In genomic region chr18:50877545-50878265, GRCh38 we compare ENCODE assay signal across 9 cellular contexts. TPM values are rescaled to one million over a fixed set of nuclear protein-coding genes. Genes with fewer than 3 reads are reported as not detected.
A peak's percentile ranks its signal among the peaks of the same experiment; 100 is the strongest.
DNase-seq lines count a peak whose midpoint lies in the region; ATAC-seq and TF ChIP-seq lines count a peak whose summit lies in the region.
"Had no signal": no experiment of that assay in that cellular context is flagged by ENCODE, and none has a peak within 500 bp of the region (broad histone marks: within the 10 kb centered on the region; RNA-seq: fewer than 3 reads in every experiment).

No MANE protein-coding gene starts in this region.

- H3K79me2 ChIP-seq in SK-N-SH (ENCODE audit: insufficient read depth) (peaks cover 34% of the 10 kb centered on the region), hepatocyte (peaks cover 31% of the 10 kb centered on the region)

- peak overlapping the region; percentile 84; the same call in 1 of the 2 replicates for H3K9ac ChIP-seq in SK-N-SH

- no peaks in the 10 kb centered on the region for H3K36me3 ChIP-seq in SK-N-SH (replicated peaks in 1 of 2; ENCODE audit: control insufficient read depth in 1 of 2, insufficient read depth in 2 of 2, low read length in 1 of 2)
- H3K36me3 ChIP-seq in WERI-Rb-1: no peaks in the 10 kb centered on the region; the same call in 1 of the 2 replicates
- H3K36me3 ChIP-seq in hepatocyte (replicated peaks; ENCODE audit: insufficient read depth, low read depth): no peaks in the 10 kb centered on the region

- peak overlapping the region; percentile 99 for H3K27ac Mint-ChIP-seq in stimulated activated naive CD8-positive, alpha-beta T cell treated with anti-CD3 and anti-CD28 coated beads, Interleukin-15, amount 100 ng/mL, for 72 hours

- ATAC-seq in SK-N-SH treated with all-trans-retinoic acid at 6 μM for 48 hours (no peak), GM21360 (IDR thresholded peaks at IDR 0.05; ENCODE audit: unreplicated experiment) (no peak), HG03139 (IDR thresholded peaks at IDR 0.05; ENCODE audit: unreplicated experiment) (no peak)
- ATAC-seq in stimulated activated naive CD8-positive, alpha-beta T cell treated with anti-CD3 and anti-CD28 coated beads, Interleukin-15, amount 100 ng/mL, for 72 hours: no peak

- no peak for TF ChIP-seq RAD21 in SK-N-SH (IDR thresholded peaks at IDR 0.05; ENCODE audit: low read length)

- H3K4me1 Mint-ChIP-seq in stimulated activated naive CD8-positive, alpha-beta T cell treated with anti-CD3 and anti-CD28 coated beads, Interleukin-15, amount 100 ng/mL, for 72 hours: peaks cover 14% of the 10 kb centered on the region

- H4K20me1 ChIP-seq in SK-N-SH (ENCODE audit: insufficient read depth) (peaks cover 9% of the 10 kb centered on the region; the same call in 1 of the 2 replicates), hepatocyte (ENCODE audit: insufficient read depth, poor library complexity, severe bottlenecking) (no peaks in the 10 kb centered on the region)

- POLR2A ChIA-PET in SK-N-SH (lab: Yijun Ruan, JAX): interaction anchor here (0.6 to 1.4 kb wide), 2 partner anchors 58 to 90 kb away, joined by 4 to 14 read pairs; partner anchors contain the start of gene ELAC1

- DNase-seq in SK-N-SH: no peak
- no peak for DNase-seq in WERI-Rb-1
- no peak for DNase-seq in hepatocyte (ENCODE audit: low spot score)
- DNase-seq in stimulated activated naive CD8-positive, alpha-beta T cell treated with anti-CD3 and anti-CD28 coated beads, Interleukin-15, amount 100 ng/mL, for 72 hours: no peak
- DNase-seq in activated CD4-positive, CD25-positive, alpha-beta regulatory T cell treated with anti-CD3 and anti-CD28 coated beads, Interleukin-2, amount 50 U/mL, for 72 hours: no peak

- H2AFZ ChIP-seq in SK-N-SH (ENCODE audit: low read depth): peak overlapping the region; percentile 93
- H2AFZ ChIP-seq in hepatocyte: peak overlapping the region; percentile 95

- H3K4me1 ChIP-seq in SK-N-SH (ENCODE audit: control insufficient read depth in 1 of 2, insufficient read depth in 2 of 2, low read depth in 1 of 2, low read length in 1 of 2) (peaks cover 0 to 3% of the 10 kb centered on the region in 2 experiments; a peak in 1 of 4 replicates), hepatocyte (ENCODE audit: insufficient read depth) (peaks cover 17% of the 10 kb centered on the region)

- H3K9me3 ChIP-seq in SK-N-SH (no peaks in the 10 kb centered on the region), WERI-Rb-1 (ENCODE audit: severe bottlenecking) (no peaks in the 10 kb centered on the region), hepatocyte (ENCODE audit: low read depth) (no peaks in the 10 kb centered on the region)

- no peak for TF ChIP-seq CTCF in SK-N-SH (IDR thresholded peaks at IDR 0.05)
- no peak for TF ChIP-seq CTCF in WERI-Rb-1 (IDR thresholded peaks at IDR 0.05; ENCODE audit: low read depth, low read length)
- no peak for TF ChIP-seq CTCF in hepatocyte (IDR thresholded peaks at IDR 0.05; ENCODE audit: poor library complexity)

- 87% methylated on average over 8 of the region's 8 CpGs for WGBS in SK-N-SH (ENCODE audit: low lambda C conversion rate)
- WGBS in hepatocyte (ENCODE audit: low lambda C conversion rate, missing lambda C conversion rate): 85% methylated on average over 8 of the region's 8 CpGs

- peaks cover 10% of the 10 kb centered on the region for H3F3A ChIP-seq in SK-N-SH (replicated peaks; ENCODE audit: insufficient read depth)

- TF ChIP-seq EP300 in SK-N-SH (IDR thresholded peaks at IDR 0.05; ENCODE audit: borderline replicate concordance in 1 of 2, low read depth in 1 of 2, low read length in 1 of 2): no peak

- peak overlapping the region; percentile 95 for H3K4me3 Mint-ChIP-seq in stimulated activated naive CD8-positive, alpha-beta T cell treated with anti-CD3 and anti-CD28 coated beads, Interleukin-15, amount 100 ng/mL, for 72 hours

- peak overlapping the region; percentile 90 for H3K4me2 ChIP-seq in SK-N-SH
- peak overlapping the region; percentile 79 for H3K4me2 ChIP-seq in hepatocyte

- H3K9me2 ChIP-seq in SK-N-SH: no peaks in the 10 kb centered on the region
- H3K9me2 ChIP-seq in hepatocyte (replicated peaks; ENCODE audit: insufficient read depth): no peaks in the 10 kb centered on the region

- no peaks in the 10 kb centered on the region for H3K9me3 Mint-ChIP-seq in stimulated activated naive CD8-positive, alpha-beta T cell treated with anti-CD3 and anti-CD28 coated beads, Interleukin-15, amount 100 ng/mL, for 72 hours

- H3K27me3 Mint-ChIP-seq in stimulated activated naive CD8-positive, alpha-beta T cell treated with anti-CD3 and anti-CD28 coated beads, Interleukin-15, amount 100 ng/mL, for 72 hours: peaks cover 6% of the 10 kb centered on the region

- H3K4me3 ChIP-seq in SK-N-SH (ENCODE audit: low read depth in 2 of 2, low read length in 1 of 2) (peak overlapping the region; percentile 73 to 89), WERI-Rb-1 (ENCODE audit: low read depth, low read length) (peak overlapping the region; percentile 77), hepatocyte (peak overlapping the region; percentile 85)

- CTCF ChIA-PET in SK-N-SH (lab: Yijun Ruan, JAX): interaction anchor here (1.6 kb wide), 1 partner anchor 58 kb away, joined by 6 read pairs; the partner anchor contains the start of gene MRO

- H3K27ac ChIP-seq in SK-N-SH (ENCODE audit: low read depth in 2 of 2, low read length in 1 of 2) (peak overlapping the region; percentile 79 to 89), WERI-Rb-1 (no peak overlapping the region), hepatocyte (peak overlapping the region; percentile 95)

- H3K27me3 ChIP-seq in SK-N-SH (ENCODE audit: insufficient read depth) (no peaks in the 10 kb centered on the region), WERI-Rb-1 (ENCODE audit: insufficient read depth, low read depth, severe bottlenecking) (no peaks in the 10 kb centered on the region), hepatocyte (no peaks in the 10 kb centered on the region)

TF ChIP-seq in SK-N-SH, 30 proteins besides CTCF, POLR2A, EP300 and RAD21:
- TF ChIP-seq GABPA (IDR thresholded peaks at IDR 0.05; ENCODE audit: low read depth) (no peak), RXRA (IDR thresholded peaks at IDR 0.05; ENCODE audit: borderline replicate concordance, low read depth) (no peak), FOXJ3 (CRISPR knock-in tag; IDR thresholded peaks at IDR 0.05) (no peak), EZH2phosphoT487 (IDR thresholded peaks at IDR 0.05; ENCODE audit: borderline replicate concordance, low read depth) (no peak), CHD2 (IDR thresholded peaks at IDR 0.05; ENCODE audit: low read length, partially characterized antibody) (no peak), SIN3A (IDR thresholded peaks at IDR 0.05; ENCODE audit: borderline replicate concordance, low read depth, low read length) (no peak)

TF ChIP-seq in SK-N-SH treated with all-trans-retinoic acid at 6 μM for 48 hours, 23 proteins besides CTCF, POLR2A, EP300 and RAD21 (continues in another document):
- TF ChIP-seq, protein P1, sequence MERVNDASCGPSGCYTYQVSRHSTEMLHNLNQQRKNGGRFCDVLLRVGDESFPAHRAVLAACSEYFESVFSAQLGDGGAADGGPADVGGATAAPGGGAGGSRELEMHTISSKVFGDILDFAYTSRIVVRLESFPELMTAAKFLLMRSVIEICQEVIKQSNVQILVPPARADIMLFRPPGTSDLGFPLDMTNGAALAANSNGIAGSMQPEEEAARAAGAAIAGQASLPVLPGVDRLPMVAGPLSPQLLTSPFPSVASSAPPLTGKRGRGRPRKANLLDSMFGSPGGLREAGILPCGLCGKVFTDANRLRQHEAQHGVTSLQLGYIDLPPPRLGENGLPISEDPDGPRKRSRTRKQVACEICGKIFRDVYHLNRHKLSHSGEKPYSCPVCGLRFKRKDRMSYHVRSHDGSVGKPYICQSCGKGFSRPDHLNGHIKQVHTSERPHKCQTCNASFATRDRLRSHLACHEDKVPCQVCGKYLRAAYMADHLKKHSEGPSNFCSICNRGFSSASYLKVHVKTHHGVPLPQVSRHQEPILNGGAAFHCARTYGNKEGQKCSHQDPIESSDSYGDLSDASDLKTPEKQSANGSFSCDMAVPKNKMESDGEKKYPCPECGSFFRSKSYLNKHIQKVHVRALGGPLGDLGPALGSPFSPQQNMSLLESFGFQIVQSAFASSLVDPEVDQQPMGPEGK (CRISPR knock-in tag; IDR thresholded peaks at IDR 0.05; ENCODE audit: borderline replicate concordance): no peak
- no peak for TF ChIP-seq SNAI2 (CRISPR knock-in tag; IDR thresholded peaks at IDR 0.05)
- no peak for TF ChIP-seq ESRRG (CRISPR knock-in tag; IDR thresholded peaks at IDR 0.05)
- no peak for TF ChIP-seq ZC3H10 (CRISPR knock-in tag; IDR thresholded peaks at IDR 0.05)
- TF ChIP-seq GLIS3 (CRISPR knock-in tag; IDR thresholded peaks at IDR 0.05): no peak
- TF ChIP-seq ZNF8 (CRISPR knock-in tag; IDR thresholded peaks at IDR 0.05): no peak
- TF ChIP-seq ARNTL (CRISPR knock-in tag; IDR thresholded peaks at IDR 0.05; ENCODE audit: borderline replicate concordance, low read depth): no peak
- TF ChIP-seq, protein P2, sequence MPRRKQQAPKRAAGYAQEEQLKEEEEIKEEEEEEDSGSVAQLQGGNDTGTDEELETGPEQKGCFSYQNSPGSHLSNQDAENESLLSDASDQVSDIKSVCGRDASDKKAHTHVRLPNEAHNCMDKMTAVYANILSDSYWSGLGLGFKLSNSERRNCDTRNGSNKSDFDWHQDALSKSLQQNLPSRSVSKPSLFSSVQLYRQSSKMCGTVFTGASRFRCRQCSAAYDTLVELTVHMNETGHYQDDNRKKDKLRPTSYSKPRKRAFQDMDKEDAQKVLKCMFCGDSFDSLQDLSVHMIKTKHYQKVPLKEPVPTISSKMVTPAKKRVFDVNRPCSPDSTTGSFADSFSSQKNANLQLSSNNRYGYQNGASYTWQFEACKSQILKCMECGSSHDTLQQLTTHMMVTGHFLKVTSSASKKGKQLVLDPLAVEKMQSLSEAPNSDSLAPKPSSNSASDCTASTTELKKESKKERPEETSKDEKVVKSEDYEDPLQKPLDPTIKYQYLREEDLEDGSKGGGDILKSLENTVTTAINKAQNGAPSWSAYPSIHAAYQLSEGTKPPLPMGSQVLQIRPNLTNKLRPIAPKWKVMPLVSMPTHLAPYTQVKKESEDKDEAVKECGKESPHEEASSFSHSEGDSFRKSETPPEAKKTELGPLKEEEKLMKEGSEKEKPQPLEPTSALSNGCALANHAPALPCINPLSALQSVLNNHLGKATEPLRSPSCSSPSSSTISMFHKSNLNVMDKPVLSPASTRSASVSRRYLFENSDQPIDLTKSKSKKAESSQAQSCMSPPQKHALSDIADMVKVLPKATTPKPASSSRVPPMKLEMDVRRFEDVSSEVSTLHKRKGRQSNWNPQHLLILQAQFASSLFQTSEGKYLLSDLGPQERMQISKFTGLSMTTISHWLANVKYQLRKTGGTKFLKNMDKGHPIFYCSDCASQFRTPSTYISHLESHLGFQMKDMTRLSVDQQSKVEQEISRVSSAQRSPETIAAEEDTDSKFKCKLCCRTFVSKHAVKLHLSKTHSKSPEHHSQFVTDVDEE (CRISPR knock-in tag; IDR thresholded peaks at IDR 0.05): no peak
- TF ChIP-seq ZFP3 (CRISPR knock-in tag; IDR thresholded peaks at IDR 0.05): no peak

RNA-seq across cellular contexts. Expression of gene ME2, which starts 1.2 kb away (rescaled TPM):
- polyA plus RNA-seq in SK-N-SH (2012; rRNA removed) (35.1 and 41.8 TPM in 2 replicates), hepatocyte (30.2 and 33.6 TPM in 2 replicates)
- polyA plus RNA-seq in SK-N-SH (2012; cell fraction: cytosol; rRNA removed): 46.2 and 56.0 TPM in 2 replicates
- 21.2 and 34.3 TPM in 2 replicates for polyA plus RNA-seq in SK-N-SH (2012; cell fraction: nucleus; rRNA removed)
- 45.8 and 52.9 TPM in 2 replicates for total RNA-seq in hepatocyte

RNA-seq across cellular contexts. Expression of gene MRO, which starts 57.9 kb away (rescaled TPM):
- polyA plus RNA-seq in SK-N-SH (2012; rRNA removed) (not detected in 2 replicates), hepatocyte (1.2 and 1.3 TPM in 2 replicates)
- 0.01 TPM in 2 replicates for polyA plus RNA-seq in SK-N-SH (2012; cell fraction: cytosol; rRNA removed)
- polyA plus RNA-seq in SK-N-SH (2012; cell fraction: nucleus; rRNA removed): not detected in 2 replicates
- 2.0 and 3.1 TPM in 2 replicates for total RNA-seq in hepatocyte
- total RNA-seq: LHCN-M2 had no signal
